Comparison of ENCODE assay signal across 1 cellular context in genomic region chr14:76599556-76599955, GRCh38.
TF ChIP-seq lines count a peak whose summit lies in the region.

No MANE protein-coding gene starts in this region.

TF ChIP-seq in WTC11, 78 proteins besides CTCF, POLR2A, EP300 and RAD21 (continued from another document):
- TF ChIP-seq, protein P1, sequence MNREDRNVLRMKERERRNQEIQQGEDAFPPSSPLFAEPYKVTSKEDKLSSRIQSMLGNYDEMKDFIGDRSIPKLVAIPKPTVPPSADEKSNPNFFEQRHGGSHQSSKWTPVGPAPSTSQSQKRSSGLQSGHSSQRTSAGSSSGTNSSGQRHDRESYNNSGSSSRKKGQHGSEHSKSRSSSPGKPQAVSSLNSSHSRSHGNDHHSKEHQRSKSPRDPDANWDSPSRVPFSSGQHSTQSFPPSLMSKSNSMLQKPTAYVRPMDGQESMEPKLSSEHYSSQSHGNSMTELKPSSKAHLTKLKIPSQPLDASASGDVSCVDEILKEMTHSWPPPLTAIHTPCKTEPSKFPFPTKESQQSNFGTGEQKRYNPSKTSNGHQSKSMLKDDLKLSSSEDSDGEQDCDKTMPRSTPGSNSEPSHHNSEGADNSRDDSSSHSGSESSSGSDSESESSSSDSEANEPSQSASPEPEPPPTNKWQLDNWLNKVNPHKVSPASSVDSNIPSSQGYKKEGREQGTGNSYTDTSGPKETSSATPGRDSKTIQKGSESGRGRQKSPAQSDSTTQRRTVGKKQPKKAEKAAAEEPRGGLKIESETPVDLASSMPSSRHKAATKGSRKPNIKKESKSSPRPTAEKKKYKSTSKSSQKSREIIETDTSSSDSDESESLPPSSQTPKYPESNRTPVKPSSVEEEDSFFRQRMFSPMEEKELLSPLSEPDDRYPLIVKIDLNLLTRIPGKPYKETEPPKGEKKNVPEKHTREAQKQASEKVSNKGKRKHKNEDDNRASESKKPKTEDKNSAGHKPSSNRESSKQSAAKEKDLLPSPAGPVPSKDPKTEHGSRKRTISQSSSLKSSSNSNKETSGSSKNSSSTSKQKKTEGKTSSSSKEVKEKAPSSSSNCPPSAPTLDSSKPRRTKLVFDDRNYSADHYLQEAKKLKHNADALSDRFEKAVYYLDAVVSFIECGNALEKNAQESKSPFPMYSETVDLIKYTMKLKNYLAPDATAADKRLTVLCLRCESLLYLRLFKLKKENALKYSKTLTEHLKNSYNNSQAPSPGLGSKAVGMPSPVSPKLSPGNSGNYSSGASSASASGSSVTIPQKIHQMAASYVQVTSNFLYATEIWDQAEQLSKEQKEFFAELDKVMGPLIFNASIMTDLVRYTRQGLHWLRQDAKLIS (CRISPR knock-in tag; IDR thresholded peaks at IDR 0.05; ENCODE audit: borderline replicate concordance), result no peak
- TF ChIP-seq GTF2I (CRISPR knock-in tag; conservative IDR thresholded peaks at IDR 0.05), result no peak
